ENCODE assay signal across 10 cellular contexts in the genomic region with DNA sequence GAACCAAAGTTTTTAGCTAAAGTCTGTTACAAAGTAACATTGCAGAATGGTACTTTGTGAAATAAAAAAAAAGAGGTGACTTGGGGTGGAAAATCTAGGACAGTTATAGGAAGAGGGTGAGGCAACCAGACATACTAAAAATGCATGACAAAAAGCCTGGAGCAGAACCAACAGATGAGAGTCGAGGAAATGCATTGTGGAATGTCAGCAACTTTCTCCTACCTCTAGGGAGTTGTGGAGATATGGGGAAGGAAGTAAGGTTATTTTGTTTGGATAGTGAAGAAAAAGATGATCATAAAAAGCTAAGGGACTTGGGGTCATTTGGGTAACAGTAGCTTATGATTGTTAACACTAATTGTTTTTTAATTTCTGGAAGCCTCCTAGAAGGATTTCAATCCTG.
"Had no signal": no experiment of that assay in that cellular context is flagged by ENCODE, and none has a peak within 500 bp of the region (broad histone marks: within the 10 kb centered on the region; RNA-seq: fewer than 3 reads in every experiment).

No MANE protein-coding gene starts in this region.

- FAIRE-seq: HepG2 had no signal

- H3K36me3 Mint-ChIP-seq: IgD-negative memory B cell had no signal

- H3K9ac ChIP-seq: GM23248 had no signal

- H2AFZ ChIP-seq: GM23248 had no signal

- H3K4me1 Mint-ChIP-seq: IgD-negative memory B cell had no signal

- H3K4me3 ChIP-seq: GM23248, HAP-1 had no signal

- DNase-seq: GM23248, GOT3, H7, HFFc6, KBM-7 had no signal

- H3K36me3 ChIP-seq: HAP-1 had no signal

- H3K4me1 ChIP-seq: HAP-1 had no signal

- H3K4me3 Mint-ChIP-seq: HFFc6, IgD-negative memory B cell had no signal

- H3K27ac Mint-ChIP-seq: HFFc6, IgD-negative memory B cell had no signal

- H3K9me3 Mint-ChIP-seq: HFFc6, IgD-negative memory B cell had no signal

- ATAC-seq: HCT116, HepG2 had no signal

- H3K27ac ChIP-seq: GM23248, HL-60 had no signal

- H3K9me3 ChIP-seq: HAP-1 had no signal
